ENCODE assay signal across 13 cellular contexts in the genomic region with DNA sequence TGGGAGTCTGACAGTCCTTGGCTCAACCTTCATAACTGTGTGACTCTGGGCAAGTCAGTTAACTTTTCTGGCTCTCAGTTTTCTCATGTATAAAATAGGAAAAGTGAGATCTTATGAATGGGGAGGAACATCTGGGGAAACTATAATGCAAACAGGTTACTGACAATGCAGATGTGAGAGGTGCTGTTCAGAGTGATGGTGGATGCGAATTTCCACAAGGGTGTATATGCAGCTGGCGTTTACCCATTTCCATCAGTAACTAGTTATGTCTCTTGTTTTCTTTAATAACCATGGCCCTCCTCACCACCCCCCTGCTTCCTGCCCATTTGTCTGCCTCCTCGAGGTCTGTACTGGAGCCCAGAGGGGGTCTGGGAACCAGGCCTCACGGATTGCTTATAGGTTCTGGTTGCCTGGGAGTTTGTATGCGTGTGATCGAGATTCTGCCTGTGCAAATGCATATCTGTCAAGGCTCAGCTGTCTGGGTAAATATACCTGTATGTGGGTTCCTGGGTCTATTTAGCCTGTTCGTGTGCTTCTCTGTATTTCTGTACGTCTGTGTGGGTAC. TPM values are rescaled to one million over a fixed set of nuclear protein-coding genes. Genes with fewer than 3 reads are reported as not detected.
DNase-seq lines count a peak whose midpoint lies in the region; ATAC-seq and TF ChIP-seq lines count a peak whose summit lies in the region.
"Had no signal": no experiment of that assay in that cellular context is flagged by ENCODE, and none has a peak within 500 bp of the region (broad histone marks: within the 10 kb centered on the region; RNA-seq: fewer than 3 reads in every experiment).

No MANE protein-coding gene starts in this region.

- no peaks in the 10 kb centered on the region for H3K9me3 ChIP-seq in Caco-2
- H3K9me3 ChIP-seq in T-helper 17 cell (ENCODE audit: control insufficient read depth, low read length, poor library complexity, severe bottlenecking) = no peaks in the 10 kb centered on the region
- H3K9me3 ChIP-seq in esophagus squamous epithelium = no peaks in the 10 kb centered on the region
- no peaks in the 10 kb centered on the region for H3K9me3 ChIP-seq in skeletal muscle tissue (ENCODE audit: control insufficient read depth in 3 of 3, low read length in 3 of 3)
- H3K9me3 ChIP-seq: prostate gland had no signal

- H3K4me1 Mint-ChIP-seq in Caco-2 (ENCODE audit: low read depth, unreplicated experiment) = peaks cover 37% of the 10 kb centered on the region
- peaks cover 40% of the 10 kb centered on the region for H3K4me1 Mint-ChIP-seq in T-helper 17 cell

- BruUV-seq in Caco-2 (replicated peaks; lab: Mats Ljungman, UMichigan) = no TSS peak

- no peaks in the 10 kb centered on the region for H3K9me3 Mint-ChIP-seq in Caco-2 (ENCODE audit: unreplicated experiment)

- H3K9ac ChIP-seq in skeletal muscle tissue (ENCODE audit: low read depth in 1 of 3, low read length in 3 of 3) = peak overlapping the region in 2 of 3 donors; percentile 23 to 87

- TF ChIP-seq CTCF in Caco-2 (IDR thresholded peaks at IDR 0.05; ENCODE audit: insufficient read depth in 1 of 2, low read depth in 1 of 2, low read length in 1 of 2, severe bottlenecking in 1 of 2, unreplicated experiment in 1 of 2) (no peak), esophagus squamous epithelium (IDR thresholded peaks at IDR 0.05) (no peak)

- CTCF ChIA-PET in Caco-2 (lab: Charles Lee) = interaction anchor here (1.6 kb wide), 1 partner anchor 40 kb away, joined by 3 read pairs; no protein-coding TSS in a partner anchor

- H3K27ac Mint-ChIP-seq in Caco-2 (ENCODE audit: unreplicated experiment) (peak overlapping the region; percentile 6), T-helper 17 cell (peak overlapping the region; percentile 70)

- no peak for TF ChIP-seq POLR2A in esophagus squamous epithelium (IDR thresholded peaks at IDR 0.05)

- 64 to 78% methylated on average over 6 to 8 of the region's 8 CpGs for WGBS in esophagus squamous epithelium, 2 donors

- H3K36me3 ChIP-seq in Caco-2 (ENCODE audit: control insufficient read depth, insufficient read depth, low read length) (no peaks in the 10 kb centered on the region; the same call in 1 of the 2 replicates), esophagus squamous epithelium (peaks cover 0 to 33% (median 9%) of the 10 kb centered on the region in 3 donors), skeletal muscle tissue (ENCODE audit: control insufficient read depth in 3 of 3, insufficient read depth in 3 of 3, low read length in 3 of 3) (peaks cover 14 to 16% (median 15%) of the 10 kb centered on the region in 3 donors)
- H3K36me3 ChIP-seq: prostate gland had no signal

- peaks cover 30% of the 10 kb centered on the region for H3K4me1 ChIP-seq in Caco-2
- peaks cover 91 to 100% (median 91%) of the 10 kb centered on the region in 3 donors for H3K4me1 ChIP-seq in esophagus squamous epithelium
- H3K4me1 ChIP-seq in skeletal muscle tissue (ENCODE audit: control insufficient read depth in 3 of 3, insufficient read depth in 3 of 3, low read length in 3 of 3) = peaks cover 87 to 94% (median 94%) of the 10 kb centered on the region in 3 donors

- POLR2A ChIA-PET in Caco-2 (lab: Charles Lee) = no interaction called here

- intact Hi-C loops in Caco-2 (cut with micrococcal nuclease; ENCODE audit: unreplicated experiment) = no loop called here
- intact Hi-C loops in esophagus squamous epithelium (cut with DNase I) = loop anchor here (5.0 kb wide), 1 partner anchor 43 kb away; a partner anchor contains a TSS

- no peak for ATAC-seq in T-helper 17 cell
- ATAC-seq in HG02970 (IDR thresholded peaks at IDR 0.05; ENCODE audit: low FRiP score, unreplicated experiment) = no peak
- ATAC-seq: Panc1 had no signal

- H3K27me3 Mint-ChIP-seq in Caco-2 (ENCODE audit: insufficient read depth, unreplicated experiment) (no peaks in the 10 kb centered on the region), T-helper 17 cell (no peaks in the 10 kb centered on the region)

- H3K27me3 ChIP-seq in Caco-2 (replicated peaks; ENCODE audit: control insufficient read depth, insufficient read depth, low read length) = no peaks in the 10 kb centered on the region
- H3K27me3 ChIP-seq in esophagus squamous epithelium = no peaks in the 10 kb centered on the region
- H3K27me3 ChIP-seq in skeletal muscle tissue (ENCODE audit: control insufficient read depth in 3 of 3, insufficient read depth in 3 of 3, low read length in 3 of 3) = no peaks in the 10 kb centered on the region

- peak overlapping the region; percentile 82 to 96 (median 94) for H3K27ac ChIP-seq in esophagus squamous epithelium
- H3K27ac ChIP-seq in skeletal muscle tissue (ENCODE audit: low read depth, low read length) = peak overlapping the region; percentile 94

- H3K36me3 Mint-ChIP-seq in Caco-2 (ENCODE audit: insufficient read depth, unreplicated experiment) (peaks cover 17% of the 10 kb centered on the region), T-helper 17 cell (ENCODE audit: low read depth) (no peaks in the 10 kb centered on the region)

- H3K4me3 Mint-ChIP-seq in Caco-2 (ENCODE audit: unreplicated experiment) (no peak overlapping the region), T-helper 17 cell (no peak overlapping the region)

- H3K4me3 ChIP-seq in Caco-2 (ENCODE audit: low read depth, low read length) = no peak overlapping the region
- no peak overlapping the region for H3K4me3 ChIP-seq in esophagus squamous epithelium
- H3K4me3 ChIP-seq in skeletal muscle tissue (ENCODE audit: low read length in 3 of 3) = no peak overlapping the region
- H3K4me3 ChIP-seq: prostate gland had no signal

- DNase-seq in Caco-2 (no peak), T-helper 17 cell (no peak), esophagus squamous epithelium (lab: John Stamatoyannopoulos, UW) (no peak), midbrain (lab: John Stamatoyannopoulos, UW) (no peak), SK-N-DZ (ENCODE audit: low spot score) (no peak)
- DNase-seq: effector CD8-positive, alpha-beta T cell; MM.1S; NCI-H446; stimulated activated CD4-positive, alpha-beta T cell treated with anti-CD3 and anti-CD28 coated beads, Interleukin-4, amount 100 ng/mL, for 24 hours had no signal

RNA-seq across cellular contexts. Expression of a gene that starts 44.4 kb away (rescaled TPM):
- total RNA-seq in Caco-2 (2022) (17.0 and 17.3 TPM in 2 replicates), T-helper 17 cell (10 to 100 TPM; 15.9 to 18.7 TPM), esophagus squamous epithelium (100 to 1,000 TPM in 1 of 4 donors, 10 to 100 TPM in 3; 22.2 to 112 (median 30.6) TPM), skeletal muscle tissue (19.8 TPM)
- polyA plus RNA-seq in SK-N-DZ (2014; cell fraction: cytosol; rRNA removed) = 1.5 and 3.5 TPM in 2 replicates
- 3.2 and 3.8 TPM in 2 replicates for polyA plus RNA-seq in SK-N-DZ (2014; cell fraction: nucleus; rRNA removed)
